8 cellular contexts compared by ENCODE assay signal in genomic region chr1:94783342-94784264, GRCh38. TPM values are rescaled to one million over a fixed set of nuclear protein-coding genes. Genes with fewer than 3 reads are reported as not detected.
A peak's percentile ranks its signal among the peaks of the same experiment; 100 is the strongest.
DNase-seq lines count a peak whose midpoint lies in the region; ATAC-seq, FAIRE-seq and TF ChIP-seq lines count a peak whose summit lies in the region.

No MANE protein-coding gene starts in this region.

- no peak overlapping the region for H3K27ac ChIP-seq in RWPE2 (ENCODE audit: poor library complexity, severe bottlenecking)
- H3K27ac ChIP-seq in neutrophil, result peak overlapping the region; percentile 52

- no peak overlapping the region for H3K4me3 ChIP-seq in RWPE2 (ENCODE audit: severe bottlenecking)
- H3K4me3 ChIP-seq in fibroblast of pulmonary artery (replicated peaks; ENCODE audit: low read depth, low read length), result no peak overlapping the region
- no peak overlapping the region for H3K4me3 ChIP-seq in neutrophil (ENCODE audit: low read depth in 1 of 2, low read length in 1 of 2)

- ATAC-seq in RWPE2 (ENCODE audit: low read depth) (peak; percentile 60), GM18861 (IDR thresholded peaks at IDR 0.05; ENCODE audit: unreplicated experiment) (no peak)

- H3K4me1 ChIP-seq in RWPE2 (ENCODE audit: insufficient read depth, poor library complexity, severe bottlenecking) (no peaks in the 10 kb centered on the region), neutrophil (ENCODE audit: control insufficient read depth in 1 of 2, insufficient read depth in 1 of 2, low read depth in 1 of 2, low read length in 1 of 2) (peaks cover 4 to 8% of the 10 kb centered on the region in 2 experiments)

- FAIRE-seq in GM12892 (lab: Jason Lieb, UNC), result no peak

- no peaks in the 10 kb centered on the region for H3K9me3 ChIP-seq in RWPE2 (ENCODE audit: severe bottlenecking)
- no peaks in the 10 kb centered on the region for H3K9me3 ChIP-seq in neutrophil

- H3K27me3 ChIP-seq in RWPE2 (ENCODE audit: insufficient read depth, poor library complexity, severe bottlenecking), result no peaks in the 10 kb centered on the region
- H3K27me3 ChIP-seq in neutrophil, result no peaks in the 10 kb centered on the region

- TF ChIP-seq CTCF in RWPE2 (IDR thresholded peaks at IDR 0.05; ENCODE audit: poor library complexity, severe bottlenecking) (no peak), fibroblast of pulmonary artery (IDR thresholded peaks at IDR 0.05; ENCODE audit: low read length, missing control alignments) (no peak), neutrophil (IDR thresholded peaks at IDR 0.05) (no peak)

- H3K36me3 ChIP-seq in RWPE2 (ENCODE audit: low read depth) (no peaks in the 10 kb centered on the region), neutrophil (no peaks in the 10 kb centered on the region)

- TF ChIP-seq POLR2A in GM12892 (IDR thresholded peaks at IDR 0.05; ENCODE audit: low read depth, low read length), result no peak

- DNase-seq in AG08395 (ENCODE audit: low spot score), result peak; percentile 93
- no peak for DNase-seq in RWPE2 (ENCODE audit: low spot score)
- peak; percentile 87 for DNase-seq in fibroblast of pulmonary artery (ENCODE audit: low read depth)
- no peak for DNase-seq in GM12892 (ENCODE audit: insufficient read length)
- DNase-seq in NCI-H82 (lab: John Stamatoyannopoulos, UW), result no peak
- DNase-seq in HuH-7.5 (ENCODE audit: low spot score), result no peak

RNA-seq across cellular contexts. Expression of gene SLC44A3, which starts 36.6 kb away (rescaled TPM):
- not detected for polyA plus RNA-seq in GM12892 (2012; ENCODE audit: missing spikeins)

Comparison
In these comparisons a context has a peak if more than half of its experiments do, and no peak if none do; other contexts are left out.
1. DNase-seq: peak in AG08395 (single experiment) and fibroblast of pulmonary artery (single experiment); none in RWPE2 (single experiment), GM12892 (single experiment), NCI-H82 (single experiment) and HuH-7.5 (single experiment).